ENCODE assay signal across 9 cellular contexts in the genomic region with DNA sequence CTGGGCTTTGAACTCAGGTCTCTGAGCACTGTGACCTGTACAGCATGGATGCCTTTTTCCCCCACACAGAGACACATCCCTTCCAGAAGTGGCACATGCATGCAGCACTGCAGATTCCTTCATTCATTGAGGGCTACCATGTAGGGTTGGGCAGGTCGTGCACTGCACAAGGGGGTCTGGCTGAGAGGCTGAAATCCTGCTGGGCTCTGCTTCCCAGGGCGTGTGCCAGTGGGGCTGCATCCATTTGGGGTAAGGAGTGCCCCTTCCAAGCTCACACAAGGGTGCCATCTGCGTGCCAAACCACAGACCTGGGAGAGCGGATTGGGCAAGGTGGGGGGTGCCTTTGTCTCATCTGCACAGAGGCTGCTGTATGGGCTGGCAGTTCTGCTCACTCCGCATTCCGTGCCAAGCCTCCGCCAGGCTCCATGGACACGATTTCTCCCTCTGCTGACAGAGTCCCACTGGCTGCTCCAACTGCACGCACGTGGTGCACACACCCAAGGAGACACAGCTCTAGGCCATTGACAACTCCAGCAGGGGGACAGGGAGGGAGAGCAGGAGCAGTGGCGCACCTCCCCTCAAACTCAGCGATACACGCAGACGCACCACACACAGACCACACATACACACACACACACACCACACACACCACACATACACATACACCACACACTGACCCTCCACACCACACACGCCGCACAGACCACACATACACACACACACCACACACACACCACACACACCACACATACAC. TPM values are rescaled to one million over a fixed set of nuclear protein-coding genes. Genes with fewer than 3 reads are reported as not detected.
DNase-seq lines count a peak whose midpoint lies in the region; ATAC-seq and TF ChIP-seq lines count a peak whose summit lies in the region.
"Had no signal": no experiment of that assay in that cellular context is flagged by ENCODE, and none has a peak within 500 bp of the region (broad histone marks: within the 10 kb centered on the region; RNA-seq: fewer than 3 reads in every experiment).

No MANE protein-coding gene starts in this region.

- DNase-seq in ACHN (peak; percentile 61), HFFc6 (peak; percentile 57), RWPE1 (ENCODE audit: low spot score) (peak; percentile 67), left ventricle myocardium superior (no peak), mesenteric fat pad (ENCODE audit: low spot score) (no peak)
- no peak for DNase-seq in activated effector memory CD4-positive, alpha-beta T cell treated with Interleukin-2 at 50 U/mL for 16 hours
- DNase-seq in stimulated activated CD4-positive, alpha-beta T cell treated with anti-CD3 and anti-CD28 coated beads, Interleukin-2, amount 100 ng/mL, for 48 hours, result no peak
- DNase-seq: effector memory CD8-positive, alpha-beta T cell had no signal

- peak; percentile 53 for ATAC-seq in left ventricle myocardium superior
- ATAC-seq in HG02973 (IDR thresholded peaks at IDR 0.05; ENCODE audit: unreplicated experiment), result no peak
- ATAC-seq: effector memory CD8-positive, alpha-beta T cell had no signal

- H3K9me3 Mint-ChIP-seq in HFFc6, result no peaks in the 10 kb centered on the region
- H3K9me3 Mint-ChIP-seq: effector memory CD8-positive, alpha-beta T cell had no signal

- no peaks in the 10 kb centered on the region for H3K36me3 Mint-ChIP-seq in HFFc6 (ENCODE audit: low read depth)

- POLR2A ChIA-PET in RWPE1 (lab: Yijun Ruan, JAX; ENCODE audit: low non-redundant PET), result no interaction called here

- intact Hi-C loops in left ventricle myocardium superior (cut with micrococcal nuclease), result no loop called here

- no peak overlapping the region for H3K27ac Mint-ChIP-seq in HFFc6
- H3K27ac Mint-ChIP-seq: effector memory CD8-positive, alpha-beta T cell had no signal

- H3K27me3 Mint-ChIP-seq in HFFc6 (ENCODE audit: insufficient read depth), result peaks cover 42% of the 10 kb centered on the region

- in situ Hi-C loops in ACHN (cut with HindIII; ENCODE audit: low pct_ligation_motif_present, low pct_unique_long_range_greater_than_20kb, low sequenced_read_pairs), result no loop called here

- no peak overlapping the region for H3K4me3 Mint-ChIP-seq in HFFc6
- H3K4me3 Mint-ChIP-seq: effector memory CD8-positive, alpha-beta T cell had no signal

- H3K27ac ChIP-seq in RWPE1, result peak overlapping the region; percentile 80

- TF ChIP-seq CTCF in HFFc6 (IDR thresholded peaks at IDR 0.05), result no peak
- TF ChIP-seq CTCF in RWPE1 (conservative IDR thresholded peaks at IDR 0.05; ENCODE audit: low read depth), result no peak

- H3K4me1 Mint-ChIP-seq in HFFc6 (ENCODE audit: low read depth), result no peaks in the 10 kb centered on the region

- CTCF ChIA-PET in RWPE1 (lab: Yijun Ruan, JAX), result interaction anchor here (1.0 kb wide), 1 partner anchor 359 kb away, joined by 4 read pairs; no protein-coding TSS in a partner anchor

RNA-seq across cellular contexts. Expression of a gene that starts 4.5 kb away (rescaled TPM):
- total RNA-seq in HFFc6 (2021; fragmentation: NEBNext Ultra II Directional; extraction: Animal tissue kit (Norgen Biotek cat#: 25700)), result not detected
- total RNA-seq in left ventricle myocardium superior, result not detected
- total RNA-seq in mesenteric fat pad, result not detected

RNA-seq across cellular contexts. Expression of a gene that starts 13.8 kb away (rescaled TPM):
- total RNA-seq in HFFc6 (2021; fragmentation: NEBNext Ultra II Directional; extraction: Animal tissue kit (Norgen Biotek cat#: 25700)), result 10 to 100 TPM; 60.1 to 81.4 (median 66.8) TPM
- total RNA-seq in left ventricle myocardium superior (58.5 TPM), mesenteric fat pad (53.2 TPM)

RNA-seq across cellular contexts. Expression of a gene that starts 17.0 kb away (rescaled TPM):
- not detected for total RNA-seq in HFFc6 (2021; fragmentation: NEBNext Ultra II Directional; extraction: Animal tissue kit (Norgen Biotek cat#: 25700))
- total RNA-seq in left ventricle myocardium superior (not detected), mesenteric fat pad (not detected)

RNA-seq across cellular contexts. Expression of a gene that starts 28.8 kb away (rescaled TPM):
- 10 to 100 TPM in 2 of 6 experiments, 1 to 10 TPM in 4; 8.6 to 11.3 (median 9.5) TPM for total RNA-seq in HFFc6 (2021; fragmentation: NEBNext Ultra II Directional; extraction: Animal tissue kit (Norgen Biotek cat#: 25700))
- total RNA-seq in left ventricle myocardium superior (6.4 TPM), mesenteric fat pad (9.7 TPM)

RNA-seq across cellular contexts. Expression of a gene that starts 37.4 kb away (rescaled TPM):
- 10 to 100 TPM; 53.3 to 72.0 (median 61.3) TPM for total RNA-seq in HFFc6 (2021; fragmentation: NEBNext Ultra II Directional; extraction: Animal tissue kit (Norgen Biotek cat#: 25700))
- total RNA-seq in left ventricle myocardium superior, result 6.0 TPM
- 7.3 TPM for total RNA-seq in mesenteric fat pad

Comparison
In these comparisons a context has a peak if more than half of its experiments do, and no peak if none do; other contexts are left out.
1. DNase-seq: peak in ACHN (single experiment), HFFc6 (single experiment) and RWPE1 (single experiment); none in left ventricle myocardium superior (single experiment), mesenteric fat pad (single experiment), activated effector memory CD4-positive, alpha-beta T cell treated with Interleukin-2 at 50 U/mL for 16 hours (single experiment) and stimulated activated CD4-positive, alpha-beta T cell treated with anti-CD3 and anti-CD28 coated beads, Interleukin-2, amount 100 ng/mL, for 48 hours (0 of 2).